ENCODE assay signal across 8 cellular contexts in the genomic region with DNA sequence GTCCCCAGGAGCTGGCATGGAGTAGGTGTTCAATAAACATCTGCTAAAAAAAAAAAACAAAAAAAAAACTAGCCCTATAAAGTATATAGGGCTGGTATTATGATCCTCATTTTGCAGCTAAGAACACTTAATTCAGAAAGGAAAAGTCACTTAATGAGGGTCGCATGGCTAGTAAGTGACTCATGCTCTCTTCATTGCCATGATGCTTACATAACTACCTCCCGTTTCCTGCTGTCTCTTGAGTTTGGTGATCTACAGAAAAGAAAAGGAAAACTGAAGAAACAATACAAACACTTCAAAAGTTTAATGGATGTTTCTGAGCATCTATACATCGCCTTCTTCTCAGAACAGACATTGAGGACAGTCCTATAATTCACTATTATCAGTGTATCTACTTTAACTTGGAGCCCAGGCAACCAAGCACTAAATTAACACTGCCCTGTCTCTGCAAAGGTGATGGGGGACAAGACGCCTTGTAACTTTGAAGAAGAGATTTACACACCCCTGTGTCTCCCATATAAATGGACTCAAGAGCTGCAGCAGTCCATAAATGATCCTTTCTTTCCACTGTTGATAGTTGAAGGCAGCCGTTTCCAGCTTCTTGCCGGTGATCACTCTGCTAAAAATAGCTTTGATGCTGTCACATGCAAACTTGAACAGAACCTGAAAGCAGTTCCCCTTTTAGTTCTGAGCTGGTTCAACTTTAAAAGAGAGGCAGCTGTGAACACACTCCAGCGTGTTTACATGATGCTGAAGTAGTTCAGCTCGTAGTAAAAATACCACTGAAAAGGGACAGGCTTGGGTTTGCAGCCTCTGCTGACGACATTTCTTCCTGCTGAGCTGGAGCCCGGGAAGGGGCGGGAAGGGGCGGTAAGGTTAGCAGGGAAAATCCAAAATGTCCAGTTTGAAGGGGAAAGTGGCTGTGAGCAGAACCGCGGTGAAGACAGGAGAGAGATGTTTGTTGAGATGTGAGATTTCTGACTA.
DNase-seq lines count a peak whose midpoint lies in the region; ATAC-seq and TF ChIP-seq lines count a peak whose summit lies in the region.

No MANE protein-coding gene starts in this region.

- POLR2A ChIA-PET in CD8-positive, alpha-beta memory T cell (lab: Charles Lee), result no interaction called here

- intact Hi-C loops in left ventricle myocardium superior (cut with micrococcal nuclease), result no loop called here
- intact Hi-C loops in psoas muscle (cut with DNase I), result loop anchor here in 1 of 2 donors (5.0 kb wide), 2 partner anchors 39 to 46 kb away; no protein-coding TSS in a partner anchor

- CTCF ChIA-PET in CD8-positive, alpha-beta memory T cell (lab: Charles Lee), result interaction anchor here (0.8 kb wide), 1 partner anchor 10 kb away, joined by 3 read pairs; no protein-coding TSS in a partner anchor

- H3K27me3 ChIP-seq in CD8-positive, alpha-beta memory T cell (ENCODE audit: insufficient read depth, low read length, poor library complexity, severe bottlenecking), result no peaks in the 10 kb centered on the region
- no peaks in the 10 kb centered on the region for H3K27me3 ChIP-seq in psoas muscle (ENCODE audit: insufficient read depth in 3 of 3, low read length in 2 of 3)

- no peaks in the 10 kb centered on the region for H3K9me3 ChIP-seq in CD8-positive, alpha-beta memory T cell (ENCODE audit: low read length)
- no peaks in the 10 kb centered on the region for H3K9me3 ChIP-seq in psoas muscle

- peak in 1 of 5 donors; percentile 42 for DNase-seq in CD8-positive, alpha-beta memory T cell
- DNase-seq in NCI-H446 treated with DMSO at 0.1 percent for 48 hours (lab: John Stamatoyannopoulos, UW) (peak; percentile 30), amniotic stem cell (lab: John Stamatoyannopoulos, UW) (peak; percentile 68), left ventricle myocardium superior (peak; percentile 63), psoas muscle (peak; percentile 29 to 62)
- DNase-seq in activated CD4-positive, alpha-beta T cell treated with anti-CD3 and anti-CD28 coated beads for 4 hours, result no peak

- H3K4me1 Mint-ChIP-seq in CD8-positive, alpha-beta memory T cell, result peaks cover 54 to 81% (median 71%) of the 10 kb centered on the region in 3 donors

- peak overlapping the region in 4 of 7 donors; percentile 10 to 48 (median 31) for H3K4me3 Mint-ChIP-seq in CD8-positive, alpha-beta memory T cell

- peaks cover 0 to 3% of the 10 kb centered on the region in 2 donors for H3K27me3 Mint-ChIP-seq in CD8-positive, alpha-beta memory T cell

- ATAC-seq in HG03135 (IDR thresholded peaks at IDR 0.05; ENCODE audit: unreplicated experiment) (peak; percentile 64), left ventricle myocardium superior (peak; percentile 84), psoas muscle (peak; percentile 83 to 94 (median 88))

- no peaks in the 10 kb centered on the region for H3K9me3 Mint-ChIP-seq in CD8-positive, alpha-beta memory T cell

- H3K36me3 ChIP-seq in CD8-positive, alpha-beta memory T cell (ENCODE audit: insufficient read depth, low read length), result no peaks in the 10 kb centered on the region
- H3K36me3 ChIP-seq in psoas muscle (ENCODE audit: insufficient read depth in 1 of 2, low read depth in 1 of 2), result no peaks in the 10 kb centered on the region

- H3K27ac Mint-ChIP-seq in CD8-positive, alpha-beta memory T cell, result peak overlapping the region in 7 of 8 donors; percentile 25 to 83 (median 56)

- H3K27ac ChIP-seq in CD8-positive, alpha-beta memory T cell (ENCODE audit: low read depth, low read length), result no peak overlapping the region
- H3K27ac ChIP-seq in psoas muscle, result peak overlapping the region; percentile 96

- 7 to 8% (median 8%) methylated on average over 14 of the region's 14 CpGs for WGBS in psoas muscle, 3 donors

- H3K4me3 ChIP-seq in CD8-positive, alpha-beta memory T cell (ENCODE audit: low read length), result no peak overlapping the region
- peak overlapping the region; percentile 55 for H3K4me3 ChIP-seq in psoas muscle

- peak; percentile 48 for TF ChIP-seq POLR2A in GM19193 (IDR thresholded peaks at IDR 0.05; ENCODE audit: extremely low read depth, insufficient read depth, insufficient read length)

- peaks cover 16% of the 10 kb centered on the region for H3K4me1 ChIP-seq in CD8-positive, alpha-beta memory T cell (ENCODE audit: insufficient read depth, low read length)
- H3K4me1 ChIP-seq in psoas muscle, result peaks cover 54% of the 10 kb centered on the region

- peaks cover 4 to 32% (median 14%) of the 10 kb centered on the region in 3 donors for H3K36me3 Mint-ChIP-seq in CD8-positive, alpha-beta memory T cell

- TF ChIP-seq CTCF in psoas muscle (IDR thresholded peaks at IDR 0.05), result no peak

Comparison
In these comparisons a context has a peak if more than half of its experiments do, and no peak if none do; other contexts are left out.
1. DNase-seq: peak in NCI-H446 treated with DMSO at 0.1 percent for 48 hours (single experiment), amniotic stem cell (single experiment), left ventricle myocardium superior (single experiment) and psoas muscle (2 of 2); none in activated CD4-positive, alpha-beta T cell treated with anti-CD3 and anti-CD28 coated beads for 4 hours (0 of 2).
2. Peak in every context shown above with its lines, with median percentiles within 50 percentile points of each other: ATAC-seq.